In the genomic region with DNA sequence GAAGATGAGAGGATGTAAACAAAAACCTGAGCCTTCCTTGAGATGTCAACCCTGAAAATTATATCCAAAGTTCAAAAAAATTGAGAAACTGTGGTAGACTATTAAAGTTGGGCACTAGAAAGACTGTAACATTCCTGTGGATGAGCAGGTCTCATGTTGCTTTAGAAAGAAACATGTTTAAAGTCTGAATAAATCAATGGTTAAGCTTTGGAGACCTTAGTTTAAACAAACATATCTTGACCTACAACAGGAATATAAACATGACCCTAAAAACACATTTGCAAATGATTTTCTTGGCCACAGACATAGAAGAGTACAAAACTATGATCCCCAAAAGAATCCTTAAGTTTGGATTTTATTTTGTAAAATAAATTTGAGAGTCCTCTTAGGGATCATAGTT, we compare ENCODE assay signal across 1 cellular context.
TF ChIP-seq lines count a peak whose summit lies in the region.

No MANE protein-coding gene starts in this region.

TF ChIP-seq in GM12878, 131 proteins besides CTCF, POLR2A, EP300 and RAD21:
- TF ChIP-seq, protein P1, sequence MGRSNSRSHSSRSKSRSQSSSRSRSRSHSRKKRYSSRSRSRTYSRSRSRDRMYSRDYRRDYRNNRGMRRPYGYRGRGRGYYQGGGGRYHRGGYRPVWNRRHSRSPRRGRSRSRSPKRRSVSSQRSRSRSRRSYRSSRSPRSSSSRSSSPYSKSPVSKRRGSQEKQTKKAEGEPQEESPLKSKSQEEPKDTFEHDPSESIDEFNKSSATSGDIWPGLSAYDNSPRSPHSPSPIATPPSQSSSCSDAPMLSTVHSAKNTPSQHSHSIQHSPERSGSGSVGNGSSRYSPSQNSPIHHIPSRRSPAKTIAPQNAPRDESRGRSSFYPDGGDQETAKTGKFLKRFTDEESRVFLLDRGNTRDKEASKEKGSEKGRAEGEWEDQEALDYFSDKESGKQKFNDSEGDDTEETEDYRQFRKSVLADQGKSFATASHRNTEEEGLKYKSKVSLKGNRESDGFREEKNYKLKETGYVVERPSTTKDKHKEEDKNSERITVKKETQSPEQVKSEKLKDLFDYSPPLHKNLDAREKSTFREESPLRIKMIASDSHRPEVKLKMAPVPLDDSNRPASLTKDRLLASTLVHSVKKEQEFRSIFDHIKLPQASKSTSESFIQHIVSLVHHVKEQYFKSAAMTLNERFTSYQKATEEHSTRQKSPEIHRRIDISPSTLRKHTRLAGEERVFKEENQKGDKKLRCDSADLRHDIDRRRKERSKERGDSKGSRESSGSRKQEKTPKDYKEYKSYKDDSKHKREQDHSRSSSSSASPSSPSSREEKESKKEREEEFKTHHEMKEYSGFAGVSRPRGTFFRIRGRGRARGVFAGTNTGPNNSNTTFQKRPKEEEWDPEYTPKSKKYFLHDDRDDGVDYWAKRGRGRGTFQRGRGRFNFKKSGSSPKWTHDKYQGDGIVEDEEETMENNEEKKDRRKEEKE (IDR thresholded peaks at IDR 0.05): no peak
- no peak for TF ChIP-seq MXI1 (IDR thresholded peaks at IDR 0.05; ENCODE audit: low read depth, low read length)
- TF ChIP-seq, protein P2, sequence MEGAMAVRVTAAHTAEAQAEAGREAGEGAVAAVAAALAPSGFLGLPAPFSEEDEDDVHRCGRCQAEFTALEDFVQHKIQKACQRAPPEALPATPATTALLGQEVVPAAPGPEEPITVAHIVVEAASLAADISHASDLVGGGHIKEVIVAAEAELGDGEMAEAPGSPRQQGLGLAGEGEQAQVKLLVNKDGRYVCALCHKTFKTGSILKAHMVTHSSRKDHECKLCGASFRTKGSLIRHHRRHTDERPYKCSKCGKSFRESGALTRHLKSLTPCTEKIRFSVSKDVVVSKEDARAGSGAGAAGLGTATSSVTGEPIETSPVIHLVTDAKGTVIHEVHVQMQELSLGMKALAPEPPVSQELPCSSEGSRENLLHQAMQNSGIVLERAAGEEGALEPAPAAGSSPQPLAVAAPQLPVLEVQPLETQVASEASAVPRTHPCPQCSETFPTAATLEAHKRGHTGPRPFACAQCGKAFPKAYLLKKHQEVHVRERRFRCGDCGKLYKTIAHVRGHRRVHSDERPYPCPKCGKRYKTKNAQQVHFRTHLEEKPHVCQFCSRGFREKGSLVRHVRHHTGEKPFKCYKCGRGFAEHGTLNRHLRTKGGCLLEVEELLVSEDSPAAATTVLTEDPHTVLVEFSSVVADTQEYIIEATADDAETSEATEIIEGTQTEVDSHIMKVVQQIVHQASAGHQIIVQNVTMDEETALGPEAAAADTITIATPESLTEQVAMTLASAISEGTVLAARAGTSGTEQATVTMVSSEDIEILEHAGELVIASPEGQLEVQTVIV (IDR thresholded peaks at IDR 0.05; ENCODE audit: borderline replicate concordance, partially characterized antibody): no peak
- TF ChIP-seq, protein P3, sequence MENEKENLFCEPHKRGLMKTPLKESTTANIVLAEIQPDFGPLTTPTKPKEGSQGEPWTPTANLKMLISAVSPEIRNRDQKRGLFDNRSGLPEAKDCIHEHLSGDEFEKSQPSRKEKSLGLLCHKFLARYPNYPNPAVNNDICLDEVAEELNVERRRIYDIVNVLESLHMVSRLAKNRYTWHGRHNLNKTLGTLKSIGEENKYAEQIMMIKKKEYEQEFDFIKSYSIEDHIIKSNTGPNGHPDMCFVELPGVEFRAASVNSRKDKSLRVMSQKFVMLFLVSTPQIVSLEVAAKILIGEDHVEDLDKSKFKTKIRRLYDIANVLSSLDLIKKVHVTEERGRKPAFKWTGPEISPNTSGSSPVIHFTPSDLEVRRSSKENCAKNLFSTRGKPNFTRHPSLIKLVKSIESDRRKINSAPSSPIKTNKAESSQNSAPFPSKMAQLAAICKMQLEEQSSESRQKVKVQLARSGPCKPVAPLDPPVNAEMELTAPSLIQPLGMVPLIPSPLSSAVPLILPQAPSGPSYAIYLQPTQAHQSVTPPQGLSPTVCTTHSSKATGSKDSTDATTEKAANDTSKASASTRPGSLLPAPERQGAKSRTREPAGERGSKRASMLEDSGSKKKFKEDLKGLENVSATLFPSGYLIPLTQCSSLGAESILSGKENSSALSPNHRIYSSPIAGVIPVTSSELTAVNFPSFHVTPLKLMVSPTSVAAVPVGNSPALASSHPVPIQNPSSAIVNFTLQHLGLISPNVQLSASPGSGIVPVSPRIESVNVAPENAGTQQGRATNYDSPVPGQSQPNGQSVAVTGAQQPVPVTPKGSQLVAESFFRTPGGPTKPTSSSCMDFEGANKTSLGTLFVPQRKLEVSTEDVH (IDR thresholded peaks at IDR 0.05; ENCODE audit: low read depth, partially characterized antibody): no peak
- no peak for TF ChIP-seq IKZF2 (IDR thresholded peaks at IDR 0.05)
- TF ChIP-seq TCF3 (IDR thresholded peaks at IDR 0.05; ENCODE audit: borderline replicate concordance, insufficient read depth, low read depth, low read length): no peak
